ENCODE assay signal across 12 cellular contexts in genomic region chr10:29257106-29257783, GRCh38. TPM values are rescaled to one million over a fixed set of nuclear protein-coding genes. Genes with fewer than 3 reads are reported as not detected.
DNase-seq lines count a peak whose midpoint lies in the region; ATAC-seq and TF ChIP-seq lines count a peak whose summit lies in the region.
"Had no signal": no experiment of that assay in that cellular context is flagged by ENCODE, and none has a peak within 500 bp of the region (broad histone marks: within the 10 kb centered on the region; RNA-seq: fewer than 3 reads in every experiment).

No MANE protein-coding gene starts in this region.

- 0 out of 2 replicates have a peak, but pooled peaks cover under 1% of the 10 kb centered on the region for H3K9me2 ChIP-seq in GM23338 (ENCODE audit: insufficient read depth)

- POLR2A ChIA-PET in CD4-positive, alpha-beta memory T cell (lab: Charles Lee; ENCODE audit: partially characterized antibody): no interaction called here

- no peak for TF ChIP-seq CTCF in GM23338 (conservative IDR thresholded peaks at IDR 0.05; ENCODE audit: low read depth in 2 of 2)
- no peak for TF ChIP-seq CTCF in cardiac muscle cell (IDR thresholded peaks at IDR 0.05; ENCODE audit: low read depth, low read length)

- H3K4me3 Mint-ChIP-seq in GM23338: no peak overlapping the region
- H3K4me3 Mint-ChIP-seq in CD4-positive, alpha-beta memory T cell: no peak overlapping the region
- H3K4me3 Mint-ChIP-seq: natural killer cell, WTC11 had no signal

- no peaks in the 10 kb centered on the region; the same call in 1 of the 2 replicates for H3F3A ChIP-seq in GM23338 (replicated peaks; ENCODE audit: low read depth)

- H4K20me1 ChIP-seq in GM23338 (replicated peaks; ENCODE audit: insufficient read depth): no peaks in the 10 kb centered on the region

- H3K27ac Mint-ChIP-seq in GM23338: no peak overlapping the region
- no peak overlapping the region for H3K27ac Mint-ChIP-seq in CD4-positive, alpha-beta memory T cell
- H3K27ac Mint-ChIP-seq: natural killer cell, WTC11 had no signal

- no peak overlapping the region for H3K4me2 ChIP-seq in GM23338

- H3K27me3 ChIP-seq in GM23338 (ENCODE audit: insufficient read depth) (no peaks in the 10 kb centered on the region), cardiac muscle cell (no peaks in the 10 kb centered on the region)
- H3K27me3 ChIP-seq in CD4-positive, alpha-beta memory T cell (ENCODE audit: insufficient read depth, low read length): no peaks in the 10 kb centered on the region

- H3K9me3 ChIP-seq in cardiac muscle cell (ENCODE audit: low read depth): no peaks in the 10 kb centered on the region
- no peaks in the 10 kb centered on the region for H3K9me3 ChIP-seq in CD4-positive, alpha-beta memory T cell (ENCODE audit: control insufficient read depth in 1 of 2, low read length in 2 of 2)

- H3K79me2 ChIP-seq in GM23338 (replicated peaks; ENCODE audit: insufficient read depth): no peaks in the 10 kb centered on the region

- no peaks in the 10 kb centered on the region for H3K9me3 Mint-ChIP-seq in GM23338
- H3K9me3 Mint-ChIP-seq in CD4-positive, alpha-beta memory T cell: peaks cover 0 to 5% (median 2%) of the 10 kb centered on the region in 8 donors
- H3K9me3 Mint-ChIP-seq: natural killer cell had no signal

- ATAC-seq in GM23338: no peak
- no peak for ATAC-seq in SK-N-SH treated with all-trans-retinoic acid at 6 μM for 48 hours
- ATAC-seq: natural killer cell, WTC11 had no signal

- peaks cover 11% of the 10 kb centered on the region for H3K4me1 Mint-ChIP-seq in GM23338
- H3K4me1 Mint-ChIP-seq in CD4-positive, alpha-beta memory T cell: no peaks in the 10 kb centered on the region
- H3K4me1 Mint-ChIP-seq: natural killer cell had no signal

- H3K4me1 ChIP-seq in GM23338 (ENCODE audit: insufficient read depth): peaks cover 9% of the 10 kb centered on the region
- H3K4me1 ChIP-seq in cardiac muscle cell (ENCODE audit: low read depth): peaks cover 56% of the 10 kb centered on the region
- H3K4me1 ChIP-seq in CD4-positive, alpha-beta memory T cell (ENCODE audit: insufficient read depth, low read length): no peaks in the 10 kb centered on the region

- intact Hi-C loops in CD4-positive, alpha-beta memory T cell (cut with micrococcal nuclease): no loop called here

- H3K27ac ChIP-seq in GM23338 (ENCODE audit: low read depth) (no peak overlapping the region), cardiac muscle cell (peak overlapping the region; percentile 98)
- no peak overlapping the region for H3K27ac ChIP-seq in CD4-positive, alpha-beta memory T cell (ENCODE audit: low read depth, low read length)

- DNase-seq in GM23338 (ENCODE audit: low spot score): no peak
- DNase-seq in cardiac muscle cell (ENCODE audit: low read depth in 1 of 2, low spot score in 1 of 2): peak; percentile 62 to 98
- peak; percentile 95 for DNase-seq in skeletal muscle cell (ENCODE audit: low read depth)
- no peak for DNase-seq in CD4-positive, alpha-beta memory T cell
- DNase-seq in NCI-H748 treated with DMSO at 0.1 percent for 48 hours (lab: John Stamatoyannopoulos, UW): no peak
- no peak for DNase-seq in OCI-M2 (lab: John Stamatoyannopoulos, UW; ENCODE audit: unreplicated experiment)
- DNase-seq in activated CD8-positive, alpha-beta memory T cell treated with anti-CD3 and anti-CD28 coated beads, Interleukin-2, amount 50 U/mL, for 48 hours: no peak
- DNase-seq: GDM1, natural killer cell, NCI-H1436 treated with DMSO at 0.1 percent for 48 hours had no signal

- H3K36me3 ChIP-seq in GM23338 (ENCODE audit: insufficient read depth) (no peaks in the 10 kb centered on the region), cardiac muscle cell (no peaks in the 10 kb centered on the region)
- H3K36me3 ChIP-seq in CD4-positive, alpha-beta memory T cell (ENCODE audit: insufficient read depth, low read length): no peaks in the 10 kb centered on the region

- CTCF ChIA-PET in CD4-positive, alpha-beta memory T cell (lab: Charles Lee; ENCODE audit: partially characterized antibody): no interaction called here

- no peaks in the 10 kb centered on the region for H3K36me3 Mint-ChIP-seq in GM23338 (ENCODE audit: low read depth)
- no peaks in the 10 kb centered on the region for H3K36me3 Mint-ChIP-seq in CD4-positive, alpha-beta memory T cell
- H3K36me3 Mint-ChIP-seq: natural killer cell, WTC11 had no signal

- H3K4me3 ChIP-seq in GM23338: no peak overlapping the region
- no peak overlapping the region for H3K4me3 ChIP-seq in cardiac muscle cell
- no peak overlapping the region for H3K4me3 ChIP-seq in skeletal muscle cell (ENCODE audit: low read depth, low read length)
- no peak overlapping the region for H3K4me3 ChIP-seq in CD4-positive, alpha-beta memory T cell (ENCODE audit: low read length in 2 of 2)

- H2AFZ ChIP-seq in GM23338: peak overlapping the region; percentile 95; the same call in 1 of the 2 replicates

- H3K27me3 Mint-ChIP-seq in GM23338 (ENCODE audit: insufficient read depth, low read depth, poor library complexity): peaks cover 2% of the 10 kb centered on the region
- H3K27me3 Mint-ChIP-seq in CD4-positive, alpha-beta memory T cell: peaks cover 10 to 13% of the 10 kb centered on the region in 2 donors

TF ChIP-seq in GM23338, 12 proteins besides CTCF, POLR2A, EP300 and RAD21 (continues in another document):
- TF ChIP-seq EZH2 (IDR thresholded peaks at IDR 0.05; ENCODE audit: low read depth, unreplicated experiment) (no peak), POLR2AphosphoS5 (IDR thresholded peaks at IDR 0.05; ENCODE audit: low read depth) (no peak), EZH2phosphoT487 (IDR thresholded peaks at IDR 0.05; ENCODE audit: unreplicated experiment) (no peak), JUNB (IDR thresholded peaks at IDR 0.05; ENCODE audit: unreplicated experiment) (no peak), REST (IDR thresholded peaks at IDR 0.05; ENCODE audit: unreplicated experiment) (no peak), STAT1 (IDR thresholded peaks at IDR 0.05; ENCODE audit: unreplicated experiment) (no peak)

TF ChIP-seq in SK-N-SH treated with all-trans-retinoic acid at 6 μM for 48 hours, 23 proteins besides CTCF, POLR2A, EP300 and RAD21:
- TF ChIP-seq TCF4 (CRISPR knock-in tag; IDR thresholded peaks at IDR 0.05; ENCODE audit: borderline replicate concordance): peak; percentile 35; the same call in 1 of the 2 replicates
- no peak for TF ChIP-seq ESRRG (CRISPR knock-in tag; IDR thresholded peaks at IDR 0.05)
- TF ChIP-seq ZNF70 (CRISPR knock-in tag; IDR thresholded peaks at IDR 0.05): no peak
- TF ChIP-seq ZNF8 (CRISPR knock-in tag; IDR thresholded peaks at IDR 0.05): no peak
- TF ChIP-seq ISL1 (CRISPR knock-in tag; IDR thresholded peaks at IDR 0.05): peak; percentile 70
- TF ChIP-seq PATZ1 (CRISPR knock-in tag; IDR thresholded peaks at IDR 0.05; ENCODE audit: borderline replicate concordance): peak; percentile 68; the same call in 1 of the 2 replicates
- no peak for TF ChIP-seq ZNF565 (CRISPR knock-in tag; conservative IDR thresholded peaks at IDR 0.05; ENCODE audit: low read depth)
- no peak for TF ChIP-seq ZFP30 (CRISPR knock-in tag; IDR thresholded peaks at IDR 0.05)
- no peak for TF ChIP-seq PPARA (CRISPR knock-in tag; IDR thresholded peaks at IDR 0.05; ENCODE audit: borderline replicate concordance)
- no peak for TF ChIP-seq OSR1 (CRISPR knock-in tag; IDR thresholded peaks at IDR 0.05)
- TF ChIP-seq GLIS3 (CRISPR knock-in tag; IDR thresholded peaks at IDR 0.05): no peak
- TF ChIP-seq CSDC2 (CRISPR knock-in tag; IDR thresholded peaks at IDR 0.05): no peak
- no peak for TF ChIP-seq TOX (CRISPR knock-in tag; IDR thresholded peaks at IDR 0.05; ENCODE audit: borderline replicate concordance)
- TF ChIP-seq ZFP3 (CRISPR knock-in tag; IDR thresholded peaks at IDR 0.05): no peak

RNA-seq across cellular contexts. Expression of gene LYZL1, which starts 31.6 kb away (rescaled TPM):
- not detected in 2 replicates for total RNA-seq in GM23338 (2014; rRNA removed; shearing (Covaris generic))
- polyA plus RNA-seq in GM23338 (2016; fragmentation: Nextera tagmentation; extraction: Ambion mirVana) (not detected in 2 replicates), cardiac muscle cell (0.17 TPM in 1 of 2 replicates, not detected in the other)
- not detected in 2 replicates for total RNA-seq in cardiac muscle cell
- total RNA-seq in CD4-positive, alpha-beta memory T cell: not detected
- not detected for polyA plus RNA-seq in CD4-positive, alpha-beta memory T cell
- total RNA-seq: natural killer cell, WTC11 had no signal

Comparison
In these comparisons a context has a peak if more than half of its experiments do, and no peak if none do; other contexts are left out.
1. DNase-seq: peak in cardiac muscle cell (2 of 2) and skeletal muscle cell (single experiment); none in GM23338 (single experiment), CD4-positive, alpha-beta memory T cell (0 of 5), NCI-H748 treated with DMSO at 0.1 percent for 48 hours (single experiment), OCI-M2 (single experiment) and activated CD8-positive, alpha-beta memory T cell treated with anti-CD3 and anti-CD28 coated beads, Interleukin-2, amount 50 U/mL, for 48 hours (single experiment).